In the genomic region with DNA sequence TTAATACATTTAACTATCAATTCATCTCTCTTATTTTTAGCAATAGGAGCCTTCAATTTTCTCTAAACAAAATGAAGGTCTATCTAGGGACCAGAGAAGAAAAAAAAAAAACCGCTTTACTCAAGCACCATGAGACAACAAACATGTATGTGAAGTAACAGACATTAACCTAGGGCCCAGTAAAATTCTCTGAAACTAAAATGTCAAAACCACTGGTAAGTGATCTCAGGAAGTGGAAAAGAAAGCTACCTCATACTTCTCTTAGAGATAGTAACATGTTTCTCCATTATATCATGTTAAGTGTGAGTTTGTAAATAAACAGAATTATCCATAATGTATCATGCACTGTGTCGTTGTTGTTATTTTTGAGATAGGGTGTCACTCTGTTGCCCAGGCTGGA, we compare ENCODE assay signal across 25 cellular contexts.
"Had no signal": no experiment of that assay in that cellular context is flagged by ENCODE, and none has a peak within 500 bp of the region (broad histone marks: within the 10 kb centered on the region; RNA-seq: fewer than 3 reads in every experiment).

No MANE protein-coding gene starts in this region.

- H3K36me3 ChIP-seq: left ventricle myocardium inferior, neural progenitor cell, neutrophil, right atrium auricular region, right lobe of liver, tibial nerve, uterus had no signal

- H3K9ac ChIP-seq: neural progenitor cell, parathyroid adenoma had no signal

- H3K4me3 ChIP-seq: hepatocyte, left ventricle myocardium inferior, lung, neural progenitor cell, psoas muscle, right atrium auricular region, right lobe of liver, smooth muscle cell, tibial nerve, uterus had no signal

- ATAC-seq: natural killer cell; psoas muscle; right lobe of liver; stimulated activated naive B cell treated with anti-CD40 and anti-IgM and Interleukin-4, amounts not matched to agents 10 μg/mL and 1 μg/mL and 100 μg/mL, for 72 hours; stimulated activated naive CD8-positive, alpha-beta T cell treated with anti-CD3 and anti-CD28 coated beads, Interleukin-15, Interleukin-2, amounts not matched to agents 100 U/mL and 50 U/mL, for 24 hours had no signal

- H3K27ac Mint-ChIP-seq: mesothelial cell of epicardium; naive B cell; natural killer cell; nephron progenitor cell; neural progenitor cell; stimulated activated naive B cell treated with anti-CD40 and anti-IgM and Interleukin-4, amounts not matched to agents 10 μg/mL and 1 μg/mL and 100 μg/mL, for 72 hours; type B pancreatic cell had no signal

- H3K9me3 ChIP-seq: left ventricle myocardium inferior, neutrophil, psoas muscle, right atrium auricular region, right lobe of liver, tibial nerve, uterus had no signal

- H3K4me1 ChIP-seq: left ventricle myocardium inferior, neural progenitor cell, parathyroid adenoma, psoas muscle, right atrium auricular region, right lobe of liver, tibial nerve, uterus had no signal

- H3K4me3 Mint-ChIP-seq: mesothelial cell of epicardium; naive B cell; natural killer cell; nephron progenitor cell; neural progenitor cell; stimulated activated naive B cell treated with anti-CD40 and anti-IgM and Interleukin-4, amounts not matched to agents 10 μg/mL and 1 μg/mL and 100 μg/mL, for 72 hours; type B pancreatic cell had no signal

- H3K9me3 Mint-ChIP-seq: mesothelial cell of epicardium, naive B cell, natural killer cell, nephron progenitor cell, neural progenitor cell, type B pancreatic cell had no signal

- H3K27me3 ChIP-seq: hepatocyte, neural progenitor cell, neutrophil, right atrium auricular region, right lobe of liver, tibial nerve, uterus had no signal

- DNase-seq: islet precursor cell; left ventricle myocardium inferior; mesendoderm; naive B cell; natural killer cell; nephron progenitor cell; occipital lobe; psoas muscle; right lobe of liver; stimulated activated CD4-positive, alpha-beta T cell treated with anti-CD3 and anti-CD28 coated beads, Interleukin-1b, Interleukin-23, amount 100 ng/mL, for 48 hours; stimulated activated CD4-positive, alpha-beta T cell treated with anti-CD3 and anti-CD28 coated beads, Interleukin-2, amount 100 ng/mL, for 48 hours; stimulated activated naive B cell treated with anti-CD40 and anti-IgM and Interleukin-4, amounts not matched to agents 10 μg/mL and 1 μg/mL and 100 μg/mL, for 72 hours; stimulated activated naive CD8-positive, alpha-beta T cell treated with anti-CD3 and anti-CD28 coated beads, Interleukin-15, Interleukin-2, amounts not matched to agents 100 U/mL and 50 U/mL, for 24 hours; substantia nigra; uterus had no signal

- H3K79me2 ChIP-seq: hepatocyte, parathyroid adenoma had no signal

- H3K4me2 ChIP-seq: hepatocyte, neural progenitor cell, smooth muscle cell had no signal

- H2AFZ ChIP-seq: hepatocyte, neural progenitor cell, parathyroid adenoma had no signal

- H3K36me3 Mint-ChIP-seq: mesothelial cell of epicardium; naive B cell; natural killer cell; neural progenitor cell; stimulated activated naive B cell treated with anti-CD40 and anti-IgM and Interleukin-4, amounts not matched to agents 10 μg/mL and 1 μg/mL and 100 μg/mL, for 72 hours; type B pancreatic cell had no signal

- H3K4me1 Mint-ChIP-seq: naive B cell, natural killer cell, neural progenitor cell had no signal
